23 cellular contexts compared by ENCODE assay signal in genomic region chr20:56697476-56697875, GRCh38.
DNase-seq lines count a peak whose midpoint lies in the region; ATAC-seq and TF ChIP-seq lines count a peak whose summit lies in the region.
"Had no signal": no experiment of that assay in that cellular context is flagged by ENCODE, and none has a peak within 500 bp of the region (broad histone marks: within the 10 kb centered on the region; RNA-seq: fewer than 3 reads in every experiment).

No MANE protein-coding gene starts in this region.

- peaks cover 5% of the 10 kb centered on the region for H3F3A ChIP-seq in neural cell (ENCODE audit: insufficient read depth, low read length, poor library complexity, severe bottlenecking)

- no peak for ATAC-seq in GM21526 (IDR thresholded peaks at IDR 0.05; ENCODE audit: low FRiP score, unreplicated experiment)
- no peak for ATAC-seq in GM19455 (IDR thresholded peaks at IDR 0.05; ENCODE audit: unreplicated experiment)
- ATAC-seq: GM12878 had no signal

- H3K27ac Mint-ChIP-seq in glutamatergic neuron (ENCODE audit: unreplicated experiment) = peak overlapping the region; percentile 64
- H3K27ac Mint-ChIP-seq: CD14-positive monocyte; CD4-positive, alpha-beta memory T cell; CD4-positive, CD25-positive, alpha-beta regulatory T cell; CD8-positive, alpha-beta memory T cell had no signal

- H3K4me1 Mint-ChIP-seq in glutamatergic neuron (ENCODE audit: low read depth, unreplicated experiment) = peaks cover 17% of the 10 kb centered on the region
- H3K4me1 Mint-ChIP-seq: CD14-positive monocyte; CD4-positive, alpha-beta memory T cell; CD4-positive, CD25-positive, alpha-beta regulatory T cell; CD8-positive, alpha-beta memory T cell had no signal

- peak; percentile 37 for TF ChIP-seq RAD21 in neural cell (conservative IDR thresholded peaks at IDR 0.05)

- peak; percentile 34 for DNase-seq in glutamatergic neuron
- DNase-seq in SW 1271 (lab: John Stamatoyannopoulos, UW) = no peak
- DNase-seq: 8988T; ACHN; BE2C; C1 segment of cervical spinal cord; CD4-positive, alpha-beta memory T cell; CD4-positive, CD25-positive, alpha-beta regulatory T cell; CD8-positive, alpha-beta memory T cell; COR-L47; DMS 273 treated with DMSO at 0.1 percent for 48 hours; DMS153; DMS53; DMS79; DND-41; EL; GDM1 had no signal

- peaks cover 2% of the 10 kb centered on the region for H3K9me3 Mint-ChIP-seq in glutamatergic neuron (ENCODE audit: unreplicated experiment)

- TF ChIP-seq CTCF in glutamatergic neuron (IDR thresholded peaks at IDR 0.05; ENCODE audit: partially characterized antibody, unreplicated experiment) (no peak), neural cell (IDR thresholded peaks at IDR 0.05; ENCODE audit: poor library complexity, severe bottlenecking) (peak; percentile 24)

- H3K36me3 Mint-ChIP-seq in glutamatergic neuron (ENCODE audit: unreplicated experiment) = peaks cover 5% of the 10 kb centered on the region
- H3K36me3 Mint-ChIP-seq: CD14-positive monocyte; CD4-positive, alpha-beta memory T cell; CD4-positive, CD25-positive, alpha-beta regulatory T cell; CD8-positive, alpha-beta memory T cell had no signal

- no peaks in the 10 kb centered on the region for H3K79me2 ChIP-seq in neural cell (replicated peaks; ENCODE audit: insufficient read depth, low read length)

- peak overlapping the region; percentile 43 for H3K4me3 ChIP-seq in neural cell (ENCODE audit: low read length)
- H3K4me3 ChIP-seq: BLaER1, GM12878 had no signal

- peak overlapping the region; percentile 77 for H3K27ac ChIP-seq in neural cell (ENCODE audit: low read length)
- H3K27ac ChIP-seq: BLaER1 had no signal

- peak overlapping the region; percentile 37 for H3K9ac ChIP-seq in neural cell (ENCODE audit: low read length)
- H3K9ac ChIP-seq: BLaER1 had no signal

- H3K36me3 ChIP-seq in neural cell (ENCODE audit: insufficient read depth, low read length) = no peaks in the 10 kb centered on the region
- H3K36me3 ChIP-seq: BE2C, BLaER1 had no signal

- peak; percentile 97 for TF ChIP-seq EP300 in neural cell (conservative IDR thresholded peaks at IDR 0.05; ENCODE audit: poor library complexity, severe bottlenecking)

- no peaks in the 10 kb centered on the region for H3K9me2 ChIP-seq in neural cell (ENCODE audit: insufficient read depth, low read length)

- no peak overlapping the region for H2AFZ ChIP-seq in neural cell (ENCODE audit: low read depth, low read length)

- no peaks in the 10 kb centered on the region for H3K27me3 ChIP-seq in neural cell (ENCODE audit: insufficient read depth, low read depth, low read length)
- H3K27me3 ChIP-seq: BE2C, BLaER1 had no signal

- no peaks in the 10 kb centered on the region for H4K20me1 ChIP-seq in neural cell (ENCODE audit: insufficient read depth)
- H4K20me1 ChIP-seq: BLaER1 had no signal

- peak overlapping the region; percentile 30 for H3K4me3 Mint-ChIP-seq in glutamatergic neuron (ENCODE audit: unreplicated experiment)
- H3K4me3 Mint-ChIP-seq: CD14-positive monocyte; CD4-positive, alpha-beta memory T cell; CD4-positive, CD25-positive, alpha-beta regulatory T cell; CD8-positive, alpha-beta memory T cell had no signal

- no peaks in the 10 kb centered on the region for H3K9me3 ChIP-seq in neural cell (ENCODE audit: low read length)
- H3K9me3 ChIP-seq: BE2C, BLaER1 had no signal

- H3K4me2 ChIP-seq in neural cell (ENCODE audit: low read length) = peak overlapping the region; percentile 48
- H3K4me2 ChIP-seq: BLaER1 had no signal

- peaks cover 5% of the 10 kb centered on the region for H3K27me3 Mint-ChIP-seq in glutamatergic neuron (ENCODE audit: unreplicated experiment)

TF ChIP-seq in neural cell, 6 proteins besides CTCF, POLR2A, EP300 and RAD21:
- TF ChIP-seq SMC3 (conservative IDR thresholded peaks at IDR 0.05; ENCODE audit: poor library complexity) (peak; percentile 44), REST (IDR thresholded peaks at IDR 0.05; ENCODE audit: borderline replicate concordance) (peak; percentile 49), MXI1 (conservative IDR thresholded peaks at IDR 0.05; ENCODE audit: poor library complexity, severe bottlenecking) (no peak), EZH2 (IDR thresholded peaks at IDR 0.05; ENCODE audit: borderline replicate concordance, insufficient read depth, low read length, poor library complexity, severe bottlenecking) (no peak), POLR2AphosphoS5 (IDR thresholded peaks at IDR 0.05) (peak; percentile 75), TAF1 (IDR thresholded peaks at IDR 0.05; ENCODE audit: low read depth) (no peak)
